ENCODE assay signal across 23 cellular contexts in genomic region chr3:158098834-158099424, GRCh38. TPM values are rescaled to one million over a fixed set of nuclear protein-coding genes. Genes with fewer than 3 reads are reported as not detected.
DNase-seq lines count a peak whose midpoint lies in the region; ATAC-seq and TF ChIP-seq lines count a peak whose summit lies in the region.
"Had no signal": no experiment of that assay in that cellular context is flagged by ENCODE, and none has a peak within 500 bp of the region (broad histone marks: within the 10 kb centered on the region; RNA-seq: fewer than 3 reads in every experiment).

No MANE protein-coding gene starts in this region.

- peaks cover 7% of the 10 kb centered on the region for H3K4me1 ChIP-seq in iPS-15b (ENCODE audit: control insufficient read depth, insufficient read depth, low read length)
- H3K4me1 ChIP-seq in SJCRH30: no peaks in the 10 kb centered on the region
- H3K4me1 ChIP-seq: breast epithelium had no signal

- H3K9me3 Mint-ChIP-seq in activated naive CD8-positive, alpha-beta T cell (ENCODE audit: low read depth): no peaks in the 10 kb centered on the region
- H3K9me3 Mint-ChIP-seq in activated naive CD8-positive, alpha-beta T cell treated with anti-CD3 and anti-CD28 coated beads for 36 hours: peaks cover 5% of the 10 kb centered on the region
- no peaks in the 10 kb centered on the region for H3K9me3 Mint-ChIP-seq in type B pancreatic cell

- H3K27ac Mint-ChIP-seq in activated naive CD8-positive, alpha-beta T cell: no peak overlapping the region
- no peak overlapping the region for H3K27ac Mint-ChIP-seq in activated naive CD8-positive, alpha-beta T cell treated with anti-CD3 and anti-CD28 coated beads for 36 hours
- no peak overlapping the region for H3K27ac Mint-ChIP-seq in type B pancreatic cell

- peak overlapping the region; percentile 90 for H3K4me3 ChIP-seq in iPS-15b (ENCODE audit: low read depth, low read length)
- no peak overlapping the region for H3K4me3 ChIP-seq in SJCRH30
- H3K4me3 ChIP-seq: uterus had no signal

- H3K27ac ChIP-seq in caudate nucleus (ENCODE audit: low read depth, low read length) (no peak overlapping the region), SJCRH30 (no peak overlapping the region)
- H3K27ac ChIP-seq: adrenal gland, breast epithelium, spleen, uterus, WERI-Rb-1 had no signal

- peaks cover 27% of the 10 kb centered on the region for H3K4me1 Mint-ChIP-seq in activated naive CD8-positive, alpha-beta T cell (ENCODE audit: low read depth)
- H3K4me1 Mint-ChIP-seq in activated naive CD8-positive, alpha-beta T cell treated with anti-CD3 and anti-CD28 coated beads for 36 hours: peaks cover 34% of the 10 kb centered on the region
- H3K4me1 Mint-ChIP-seq in type B pancreatic cell (ENCODE audit: unreplicated experiment): peaks cover 25% of the 10 kb centered on the region

- H3K27me3 ChIP-seq in iPS-15b (ENCODE audit: control insufficient read depth, insufficient read depth, low read length): peaks cover 96% of the 10 kb centered on the region
- no peaks in the 10 kb centered on the region for H3K27me3 ChIP-seq in SJCRH30

- no peak for ATAC-seq in HG03045 (IDR thresholded peaks at IDR 0.05; ENCODE audit: unreplicated experiment)

- H3K27me3 Mint-ChIP-seq in activated naive CD8-positive, alpha-beta T cell: peaks cover 65% of the 10 kb centered on the region
- peaks cover 99% of the 10 kb centered on the region for H3K27me3 Mint-ChIP-seq in activated naive CD8-positive, alpha-beta T cell treated with anti-CD3 and anti-CD28 coated beads for 36 hours
- peaks cover 100% of the 10 kb centered on the region for H3K27me3 Mint-ChIP-seq in type B pancreatic cell

- H3K36me3 Mint-ChIP-seq in activated naive CD8-positive, alpha-beta T cell: peaks cover 4% of the 10 kb centered on the region
- H3K36me3 Mint-ChIP-seq in activated naive CD8-positive, alpha-beta T cell treated with anti-CD3 and anti-CD28 coated beads for 36 hours: peaks cover 7% of the 10 kb centered on the region
- H3K36me3 Mint-ChIP-seq in type B pancreatic cell: no peaks in the 10 kb centered on the region
- H3K36me3 Mint-ChIP-seq: T-cell had no signal

- no peak for TF ChIP-seq CTCF in type B pancreatic cell (conservative IDR thresholded peaks at IDR 0.05)

- peak overlapping the region; percentile 92 for H3K4me3 Mint-ChIP-seq in activated naive CD8-positive, alpha-beta T cell
- H3K4me3 Mint-ChIP-seq in activated naive CD8-positive, alpha-beta T cell treated with anti-CD3 and anti-CD28 coated beads for 36 hours: no peak overlapping the region
- H3K4me3 Mint-ChIP-seq in type B pancreatic cell: peak overlapping the region; percentile 16

- no peak overlapping the region for H3K9ac ChIP-seq in iPS-15b (ENCODE audit: low read depth, low read length)

- H3K36me3 ChIP-seq in iPS-15b (ENCODE audit: control insufficient read depth, insufficient read depth, low read length) (no peaks in the 10 kb centered on the region), SJCRH30 (no peaks in the 10 kb centered on the region; the same call in 1 of the 2 replicates)
- H3K36me3 ChIP-seq: adrenal gland, breast epithelium, spleen, uterus had no signal

- no peaks in the 10 kb centered on the region for H3K9me3 ChIP-seq in iPS-15b (ENCODE audit: control insufficient read depth, insufficient read depth, low read length)
- no peaks in the 10 kb centered on the region for H3K9me3 ChIP-seq in SJCRH30 (replicated peaks)
- H3K9me3 ChIP-seq: adrenal gland, uterus had no signal

- DNase-seq in activated naive CD8-positive, alpha-beta T cell treated with anti-CD3 and anti-CD28 coated beads for 36 hours: no peak
- DNase-seq in NCI-H69 (lab: John Stamatoyannopoulos, UW) (peak; percentile 39), type B pancreatic cell (ENCODE audit: extremely low spot score, unreplicated experiment) (no peak), caudate nucleus (lab: John Stamatoyannopoulos, UW) (no peak), SJCRH30 (no peak)
- DNase-seq: C1 segment of cervical spinal cord; hippocampal formation; NCI-H1105; NCI-H524 treated with DMSO at 0.1 percent for 48 hours; Right ventricle myocardium superior; spleen; stimulated activated CD4-positive, alpha-beta T cell treated with anti-CD3 and anti-CD28 coated beads, Interleukin-4, amount 100 ng/mL, for 4 hours; substantia nigra; uterus; WERI-Rb-1 had no signal

RNA-seq across cellular contexts. Expression of gene SHOX2, which starts 7.3 kb away (rescaled TPM):
- not detected for total RNA-seq in activated naive CD8-positive, alpha-beta T cell treated with anti-CD3 and anti-CD28 coated beads for 36 hours
- total RNA-seq in type B pancreatic cell (ENCODE audit: low replicate concordance): 1.3 and 4.7 TPM in 2 replicates
- total RNA-seq in SJCRH30 (2014; rRNA removed; shearing (Covaris generic)): 4.5 and 5.4 TPM in 2 replicates
- total RNA-seq: activated T-helper 1 cell treated with anti-CD3 and anti-CD28 coated beads, Interleukin-12 subunit alpha, Interleukin-12 subunit beta, Interleukin-2, Interleukin-4 antibody, amounts not matched to agents 30 ng/mL and 10 ng/mL and 1 ng/mL, durations not matched to agents 14 hours and 24 hours and 36 hours; endothelial cell of umbilical vein; T-cell had no signal

RNA-seq across cellular contexts. Expression of gene RSRC1, which starts 11.0 kb away (rescaled TPM):
- 10 to 100 TPM; 33.2 to 37.1 TPM for total RNA-seq in activated naive CD8-positive, alpha-beta T cell treated with anti-CD3 and anti-CD28 coated beads for 36 hours
- total RNA-seq in type B pancreatic cell (ENCODE audit: low replicate concordance): 29.3 and 34.6 TPM in 2 replicates
- total RNA-seq in SJCRH30 (2014; rRNA removed; shearing (Covaris generic)): 49.6 and 57.2 TPM in 2 replicates
